27 cellular contexts compared by ENCODE assay signal in the genomic region with DNA sequence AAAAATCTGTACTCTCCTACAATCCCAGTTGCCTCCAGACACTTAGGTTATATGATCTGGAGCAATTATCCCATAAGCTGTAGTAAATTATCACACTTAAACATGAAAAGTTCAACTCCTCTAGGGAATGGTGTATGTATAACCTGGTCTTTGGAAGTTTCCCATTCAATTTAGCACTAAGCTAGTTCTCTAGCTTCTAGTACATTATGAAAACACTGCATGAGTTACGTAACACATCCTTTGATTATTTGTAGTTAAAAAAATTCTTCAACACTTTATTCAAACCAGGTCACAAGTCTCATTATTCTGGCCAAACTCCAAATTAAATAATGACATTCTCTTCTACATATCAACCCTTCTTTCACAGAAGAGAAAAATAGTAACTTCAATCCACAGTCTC.
"Had no signal": no experiment of that assay in that cellular context is flagged by ENCODE, and none has a peak within 500 bp of the region (broad histone marks: within the 10 kb centered on the region; RNA-seq: fewer than 3 reads in every experiment).

No MANE protein-coding gene starts in this region.

- H3K4me3 ChIP-seq: lung, psoas muscle, right atrium auricular region, right lobe of liver, stomach, testis, thyroid gland, transverse colon, upper lobe of left lung, vagina had no signal

- H3K27ac ChIP-seq: parathyroid adenoma, psoas muscle, right atrium auricular region, right lobe of liver, stomach, testis, thyroid gland, transverse colon, upper lobe of left lung, vagina had no signal

- H3K9me3 ChIP-seq: psoas muscle, right lobe of liver, stomach, testis, thyroid gland, upper lobe of left lung, vagina had no signal

- H3K27me3 Mint-ChIP-seq: naive B cell; stimulated activated naive B cell treated with anti-CD40 and anti-IgM and Interleukin-4, amounts not matched to agents 10 μg/mL and 1 μg/mL and 100 μg/mL, for 72 hours had no signal

- H3K4me3 Mint-ChIP-seq: mesothelial cell of epicardium; naive B cell; natural killer cell; neural crest cell; stimulated activated naive B cell treated with anti-CD40 and anti-IgM and Interleukin-4, amounts not matched to agents 10 μg/mL and 1 μg/mL and 100 μg/mL, for 72 hours had no signal

- DNase-seq: hippocampal formation; kidney glomerular epithelial cell; left cardiac atrium; mesendoderm; naive B cell; natural killer cell; nucleus accumbens; psoas muscle; right lobe of liver; stimulated activated CD4-positive, alpha-beta T cell treated with anti-CD3 and anti-CD28 coated beads, Interleukin-12 subunit alpha, Interleukin-12 subunit beta, amount 100 ng/mL, for 4 hours; stimulated activated CD4-positive, alpha-beta T cell treated with anti-CD3 and anti-CD28 coated beads, Interleukin-15, amount 100 ng/mL, for 24 hours; stimulated activated CD4-positive, alpha-beta T cell treated with anti-CD3 and anti-CD28 coated beads, Interleukin-2, amount 100 ng/mL, for 24 hours; stimulated activated CD4-positive, alpha-beta T cell treated with anti-CD3 and anti-CD28 coated beads, Interleukin-4, amount 100 ng/mL, for 1 hour; stimulated activated naive B cell treated with anti-CD40 and anti-IgM and Interleukin-4, amounts not matched to agents 10 μg/mL and 1 μg/mL and 100 μg/mL, for 72 hours; stimulated activated naive CD8-positive, alpha-beta T cell treated with anti-CD3 and anti-CD28 coated beads, Interleukin-15, Interleukin-2, amounts not matched to agents 100 U/mL and 50 U/mL, for 24 hours; stomach; testis; thyroid gland; transverse colon; upper lobe of left lung had no signal

- H3K27me3 ChIP-seq: right atrium auricular region, right lobe of liver, stomach, testis, thyroid gland, transverse colon, upper lobe of left lung, vagina had no signal

- H3K4me1 ChIP-seq: parathyroid adenoma, psoas muscle, right atrium auricular region, right lobe of liver, testis, thyroid gland, upper lobe of left lung, vagina had no signal

- H3K4me1 Mint-ChIP-seq: naive B cell; natural killer cell; stimulated activated naive B cell treated with anti-CD40 and anti-IgM and Interleukin-4, amounts not matched to agents 10 μg/mL and 1 μg/mL and 100 μg/mL, for 72 hours had no signal

- H3K36me3 ChIP-seq: right atrium auricular region, right lobe of liver, stomach, thyroid gland, transverse colon, upper lobe of left lung, vagina had no signal

- ATAC-seq: left cardiac atrium; left lobe of liver; natural killer cell; psoas muscle; stimulated activated naive B cell treated with anti-CD40 and anti-IgM and Interleukin-4, amounts not matched to agents 10 μg/mL and 1 μg/mL and 100 μg/mL, for 72 hours; stimulated activated naive CD8-positive, alpha-beta T cell treated with anti-CD3 and anti-CD28 coated beads, Interleukin-15, Interleukin-2, amounts not matched to agents 100 U/mL and 50 U/mL, for 24 hours had no signal

- H3K27ac Mint-ChIP-seq: mesothelial cell of epicardium; naive B cell; natural killer cell; stimulated activated naive B cell treated with anti-CD40 and anti-IgM and Interleukin-4, amounts not matched to agents 10 μg/mL and 1 μg/mL and 100 μg/mL, for 72 hours had no signal

- H3K36me3 Mint-ChIP-seq: naive B cell; natural killer cell; stimulated activated naive B cell treated with anti-CD40 and anti-IgM and Interleukin-4, amounts not matched to agents 10 μg/mL and 1 μg/mL and 100 μg/mL, for 72 hours had no signal
